17 cellular contexts compared by ENCODE assay signal in genomic region chr11:110377451-110377850, GRCh38. TPM values are rescaled to one million over a fixed set of nuclear protein-coding genes. Genes with fewer than 3 reads are reported as not detected.
DNase-seq lines count a peak whose midpoint lies in the region; ATAC-seq and TF ChIP-seq lines count a peak whose summit lies in the region.
"Had no signal": no experiment of that assay in that cellular context is flagged by ENCODE, and none has a peak within 500 bp of the region (broad histone marks: within the 10 kb centered on the region; RNA-seq: fewer than 3 reads in every experiment).

No MANE protein-coding gene starts in this region.

- DNase-seq in MM.1S (no peak), body of pancreas (peak in 1 of 4 donors; percentile 9), lower lobe of right lung (no peak), thyroid gland (no peak), SIG-M5 treated with dmso at 0.1 percent for 504 hours (lab: John Stamatoyannopoulos, UW; ENCODE audit: unreplicated experiment) (no peak)
- no peak for DNase-seq in activated T-cell treated with anti-CD3 and anti-CD28 coated beads, Interleukin-2, amount 50 U/mL, for 4 hours
- DNase-seq in activated naive CD4-positive, alpha-beta T cell treated with anti-CD3 and anti-CD28 coated beads, Interleukin-2, amount 50 U/mL, for 16 hours = no peak
- DNase-seq: activated naive CD4-positive, alpha-beta T cell treated with anti-CD3 and anti-CD28 coated beads for 36 hours; activated T-cell treated with anti-CD3 and anti-CD28 coated beads, Interleukin-2, amount 50 U/mL, for 48 hours; cortex of kidney; HFFc6; kidney; occipital lobe; stimulated activated naive CD8-positive, alpha-beta T cell treated with anti-CD3 and anti-CD28 coated beads, Interleukin-15, Interleukin-2, amounts not matched to agents 100 U/mL and 50 U/mL, for 24 hours had no signal

- TF ChIP-seq POLR2A in body of pancreas (IDR thresholded peaks at IDR 0.05) = no peak
- TF ChIP-seq POLR2A in thyroid gland (IDR thresholded peaks at IDR 0.05) = no peak

- no peaks in the 10 kb centered on the region for H3K36me3 Mint-ChIP-seq in activated T-cell treated with anti-CD3 and anti-CD28 coated beads, Interleukin-2, amount 50 U/mL, for 4 hours (ENCODE audit: insufficient read depth)

- no peak overlapping the region; the same call in 1 of the 2 replicates for H3K27ac ChIP-seq in MM.1S (ENCODE audit: low read length)
- H3K27ac ChIP-seq in body of pancreas = peak overlapping the region; percentile 43 to 86 (median 70)
- H3K27ac ChIP-seq in lower lobe of right lung = peak overlapping the region; percentile 56
- peak overlapping the region; percentile 43 to 72 (median 69) for H3K27ac ChIP-seq in thyroid gland
- H3K27ac ChIP-seq: tibial artery had no signal

- peaks cover 12% of the 10 kb centered on the region for H3K4me1 Mint-ChIP-seq in activated T-cell treated with anti-CD3 and anti-CD28 coated beads, Interleukin-2, amount 50 U/mL, for 4 hours (ENCODE audit: low read depth)

- H3K4me1 ChIP-seq in MM.1S (ENCODE audit: low read length) = peaks cover 5% of the 10 kb centered on the region; the same call in 1 of the 2 replicates
- H3K4me1 ChIP-seq in body of pancreas = peaks cover 13% of the 10 kb centered on the region
- H3K4me1 ChIP-seq in lower lobe of right lung = peaks cover 31% of the 10 kb centered on the region
- peaks cover 0 to 6% of the 10 kb centered on the region in 2 donors for H3K4me1 ChIP-seq in thyroid gland

- H3K9me3 ChIP-seq in MM.1S (replicated peaks; ENCODE audit: insufficient read depth, low read length) (no peaks in the 10 kb centered on the region), body of pancreas (no peaks in the 10 kb centered on the region), lower lobe of right lung (no peaks in the 10 kb centered on the region), thyroid gland (no peaks in the 10 kb centered on the region)
- H3K9me3 ChIP-seq: tibial artery had no signal

- intact Hi-C loops in body of pancreas (cut with DNase I) (no loop called here), lower lobe of right lung (cut with DNase I) (loop anchor here (5.0 to 10.0 kb wide), 2 partner anchors 57 to 175 kb away; no protein-coding TSS in a partner anchor), thyroid gland (cut with DNase I) (loop anchor here (5.0 to 10.0 kb wide), 3 partner anchors 55 to 175 kb away; partner anchors contain the start of gene RDX)

- no peak overlapping the region for H3K4me3 Mint-ChIP-seq in activated T-cell treated with anti-CD3 and anti-CD28 coated beads, Interleukin-2, amount 50 U/mL, for 4 hours
- H3K4me3 Mint-ChIP-seq: activated CD4-positive, alpha-beta T cell treated with anti-CD3 and anti-CD28 coated beads for 36 hours; activated naive CD4-positive, alpha-beta T cell treated with anti-CD3 and anti-CD28 coated beads for 36 hours; HFFc6; naive thymus-derived CD4-positive, alpha-beta T cell had no signal

- no peaks in the 10 kb centered on the region for H4K20me1 ChIP-seq in MM.1S (ENCODE audit: insufficient read depth, low read length)

- ATAC-seq in body of pancreas (no peak), lower lobe of right lung (peak in 1 of 2 donors; percentile 13)
- ATAC-seq in activated T-cell treated with anti-CD3 and anti-CD28 coated beads, Interleukin-2, amount 50 U/mL, for 4 hours = no peak
- ATAC-seq: stimulated activated naive CD8-positive, alpha-beta T cell treated with anti-CD3 and anti-CD28 coated beads, Interleukin-15, Interleukin-2, amounts not matched to agents 100 U/mL and 50 U/mL, for 24 hours had no signal

- H3K4me3 ChIP-seq in MM.1S (ENCODE audit: low read length) (no peak overlapping the region), body of pancreas (no peak overlapping the region), lower lobe of right lung (no peak overlapping the region), thyroid gland (replicated peaks in 1 of 3) (no peak overlapping the region)

- H3K4me2 ChIP-seq in MM.1S (ENCODE audit: low read depth, low read length) = no peak overlapping the region

- H3K27me3 ChIP-seq in MM.1S (replicated peaks; ENCODE audit: insufficient read depth, low read length) (no peaks in the 10 kb centered on the region), body of pancreas (no peaks in the 10 kb centered on the region), lower lobe of right lung (ENCODE audit: low read depth) (no peaks in the 10 kb centered on the region), thyroid gland (no peaks in the 10 kb centered on the region)
- H3K27me3 ChIP-seq: tibial artery had no signal

- no peaks in the 10 kb centered on the region for H3K9me2 ChIP-seq in MM.1S (replicated peaks; ENCODE audit: insufficient read depth, low read length)

- no peaks in the 10 kb centered on the region for H3K27me3 Mint-ChIP-seq in activated T-cell treated with anti-CD3 and anti-CD28 coated beads, Interleukin-2, amount 50 U/mL, for 4 hours (ENCODE audit: low read depth)

- no peaks in the 10 kb centered on the region for H3K36me3 ChIP-seq in MM.1S (replicated peaks; ENCODE audit: insufficient read depth, low read length)
- no peaks in the 10 kb centered on the region for H3K36me3 ChIP-seq in body of pancreas (replicated peaks in 1 of 2; ENCODE audit: insufficient read depth in 1 of 2, low read depth in 2 of 2)
- H3K36me3 ChIP-seq in lower lobe of right lung = no peaks in the 10 kb centered on the region
- no peaks in the 10 kb centered on the region for H3K36me3 ChIP-seq in thyroid gland
- H3K36me3 ChIP-seq: tibial artery had no signal

- H3K9me3 Mint-ChIP-seq in activated T-cell treated with anti-CD3 and anti-CD28 coated beads, Interleukin-2, amount 50 U/mL, for 4 hours = no peaks in the 10 kb centered on the region
- H3K9me3 Mint-ChIP-seq: activated naive CD4-positive, alpha-beta T cell treated with anti-CD3 and anti-CD28 coated beads for 36 hours; HFFc6; naive thymus-derived CD4-positive, alpha-beta T cell had no signal

- peaks cover 10% of the 10 kb centered on the region; the same call in 1 of the 2 replicates for H3F3A ChIP-seq in MM.1S (ENCODE audit: insufficient read depth, low read length)

- 73 to 84% methylated on average over 3 of the region's 3 CpGs for WGBS in body of pancreas, 2 donors
- 91 to 95% methylated on average over 3 of the region's 3 CpGs for WGBS in thyroid gland, 2 donors

- peak overlapping the region; percentile 16; the same call in 1 of the 2 replicates for H2AFZ ChIP-seq in MM.1S (ENCODE audit: low read length)

- no peak overlapping the region for H3K9ac ChIP-seq in MM.1S (ENCODE audit: low read length)

- TF ChIP-seq CTCF in MM.1S (IDR thresholded peaks at IDR 0.05; ENCODE audit: low read length) (no peak), body of pancreas (IDR thresholded peaks at IDR 0.05) (no peak), lower lobe of right lung (IDR thresholded peaks at IDR 0.05) (no peak), thyroid gland (IDR thresholded peaks at IDR 0.05) (no peak)

- H3K79me2 ChIP-seq in MM.1S (ENCODE audit: low read length) = no peaks in the 10 kb centered on the region

RNA-seq across cellular contexts. Expression of gene FDX1, which starts 52.3 kb away (rescaled TPM):
- 10 to 100 TPM; 14.0 to 15.2 TPM for total RNA-seq in body of pancreas
- total RNA-seq in lower lobe of right lung = 19.5 TPM
- 10 to 100 TPM; 28.9 to 58.5 (median 39.6) TPM for total RNA-seq in thyroid gland
- 10 to 100 TPM; 16.0 to 17.1 (median 16.0) TPM for total RNA-seq in activated T-cell treated with anti-CD3 and anti-CD28 coated beads, Interleukin-2, amount 50 U/mL, for 4 hours
